In the genomic region with DNA sequence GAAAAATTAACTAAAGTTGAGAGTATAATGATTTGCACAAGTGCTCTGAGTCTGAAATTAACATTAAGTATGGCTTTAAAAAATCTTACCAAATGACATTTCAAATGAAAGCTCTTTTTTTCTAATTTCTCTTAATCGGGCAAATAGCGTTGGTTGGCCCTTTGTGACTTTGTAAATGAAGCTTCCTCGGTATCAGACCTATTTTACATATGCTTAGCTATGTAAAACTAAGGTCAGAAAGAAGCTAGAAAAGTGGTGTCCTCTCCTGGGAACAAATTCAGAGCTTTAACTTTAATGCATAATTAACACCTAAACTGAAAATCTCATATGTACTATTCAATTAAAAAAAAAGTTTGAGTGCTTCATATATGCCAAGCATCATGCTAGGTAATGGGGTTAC, we compare ENCODE assay signal across 22 cellular contexts.
"Had no signal": no experiment of that assay in that cellular context is flagged by ENCODE, and none has a peak within 500 bp of the region (broad histone marks: within the 10 kb centered on the region; RNA-seq: fewer than 3 reads in every experiment).

No MANE protein-coding gene starts in this region.

- H3K27ac ChIP-seq: breast epithelium, SK-N-MC, WERI-Rb-1 had no signal

- H3K9me3 ChIP-seq: breast epithelium had no signal

- H3K9me3 Mint-ChIP-seq: T-cell had no signal

- DNase-seq: activated CD4-positive, alpha-beta T cell treated with anti-CD3 and anti-CD28 coated beads for 4 hours; activated CD8-positive, alpha-beta memory T cell treated with anti-CD3 and anti-CD28 coated beads, Interleukin-2, amount 50 U/mL, for 48 hours; activated CD8-positive, alpha-beta T cell treated with anti-CD3 and anti-CD28 coated beads, Interleukin-2, amount 10 ng/mL, durations not matched to agents 7 days and 5 days; activated naive CD4-positive, alpha-beta T cell; activated T-cell treated with anti-CD3 and anti-CD28 coated beads, Interleukin-2, amount 50 U/mL, for 1 hour; aorta; caudate nucleus; NCI-H1048; NCI-H1417; NCI-H1930; NCI-H2171; NCI-H2227 treated with DMSO at 0.1 percent for 48 hours; NCI-H526; NCI-H82; RPMI8226; T-cell; WERI-Rb-1 had no signal

- H3K27me3 Mint-ChIP-seq: activated naive CD4-positive, alpha-beta T cell treated with anti-CD3 and anti-CD28 coated beads, Interleukin-2, amount 50 U/mL, for 24 hours; T-cell had no signal

- ATAC-seq: activated CD4-positive, CD25-positive, alpha-beta regulatory T cell treated with anti-CD3 and anti-CD28 coated beads, Interleukin-2, amount 50 U/mL, for 24 hours; activated CD8-positive, alpha-beta T cell treated with anti-CD3 and anti-CD28 coated beads, Interleukin-2, amount 10 ng/mL, durations not matched to agents 7 days and 5 days; Right ventricle myocardium inferior; T-cell had no signal

- H3K36me3 ChIP-seq: breast epithelium had no signal

- H3K4me1 ChIP-seq: breast epithelium had no signal

- H3K4me3 ChIP-seq: breast epithelium, SK-N-MC had no signal

- H3K27me3 ChIP-seq: breast epithelium had no signal

- H3K27ac Mint-ChIP-seq: activated CD8-positive, alpha-beta T cell treated with anti-CD3 and anti-CD28 coated beads, Interleukin-2, amount 10 ng/mL, durations not matched to agents 7 days and 5 days had no signal

- H3K4me3 Mint-ChIP-seq: activated CD8-positive, alpha-beta T cell treated with anti-CD3 and anti-CD28 coated beads, Interleukin-2, amount 10 ng/mL, durations not matched to agents 7 days and 5 days; activated naive CD4-positive, alpha-beta T cell treated with anti-CD3 and anti-CD28 coated beads, Interleukin-2, amount 50 U/mL, for 24 hours; T-cell had no signal
